ENCODE assay signal across 8 cellular contexts in the genomic region with DNA sequence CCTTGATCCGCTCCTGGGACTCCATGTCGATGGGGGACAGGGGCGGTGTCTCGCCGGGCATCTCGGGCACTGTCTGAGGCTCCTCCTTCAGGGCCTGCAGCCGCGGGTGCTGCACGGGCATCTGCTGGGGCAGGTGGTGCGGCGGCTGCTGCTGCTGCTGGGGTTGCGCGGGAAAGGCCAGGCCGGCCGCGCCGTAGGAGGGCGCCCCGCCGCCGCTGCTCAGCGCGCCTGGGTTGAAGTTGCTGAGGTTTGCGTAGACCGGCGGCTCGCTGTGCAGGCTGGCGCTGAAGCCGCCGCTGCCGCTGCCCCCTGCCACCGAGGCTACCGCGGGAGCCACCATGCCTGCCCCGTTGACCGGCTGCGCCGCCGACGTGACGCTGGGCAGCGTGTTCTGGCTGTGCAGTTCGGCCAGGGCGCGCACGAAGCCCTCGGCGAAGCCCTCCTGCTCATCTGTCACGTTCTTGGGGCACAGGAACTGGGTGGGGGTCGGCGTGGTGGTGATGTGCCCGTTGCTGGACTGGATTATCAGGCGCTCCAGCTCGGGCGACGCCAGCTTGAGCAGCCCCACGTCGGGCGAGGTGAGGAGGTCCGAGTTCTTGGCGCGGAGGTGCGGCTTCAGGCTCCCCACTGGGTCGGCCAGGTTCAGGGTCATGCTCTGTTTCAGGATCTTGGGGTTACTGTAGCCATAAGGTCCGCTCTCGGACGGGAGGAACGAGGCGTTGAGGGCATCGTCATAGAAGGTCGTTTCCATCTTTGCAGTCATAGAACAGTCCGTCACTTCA. TPM values are rescaled to one million over a fixed set of nuclear protein-coding genes. Genes with fewer than 3 reads are reported as not detected.
DNase-seq lines count a peak whose midpoint lies in the region; ATAC-seq and TF ChIP-seq lines count a peak whose summit lies in the region.

No MANE protein-coding gene starts in this region.

- intact Hi-C loops in heart left ventricle (cut with DNase I) (loop anchor here (1.0 to 10.0 kb wide), 21 partner anchors 120 to 972 kb away; partner anchors contain the start of gene FGGY (in 3 of the 10)), posterior cingulate gyrus (cut with DNase I) (loop anchor here (2.0 to 10.0 kb wide), 3 partner anchors 34 to 975 kb away; no protein-coding TSS in a partner anchor)

- H3K4me3 ChIP-seq in SJCRH30 (peak overlapping the region; percentile 85), heart left ventricle (peak overlapping the region; percentile 59 to 99 (median 90)), upper lobe of left lung (peak overlapping the region; percentile 73 to 87 (median 84))

- peak overlapping the region; percentile 99 for H3K27ac Mint-ChIP-seq in activated naive CD8-positive, alpha-beta T cell treated with anti-CD3 and anti-CD28 coated beads, Interleukin-2, amount 10 ng/mL, durations not matched to agents 7 days and 5 days

- no peaks in the 10 kb centered on the region for H3K27me3 Mint-ChIP-seq in activated naive CD8-positive, alpha-beta T cell treated with anti-CD3 and anti-CD28 coated beads, Interleukin-2, amount 10 ng/mL, durations not matched to agents 7 days and 5 days

- peak overlapping the region; percentile 80 for H3K9ac ChIP-seq in ES-I3 (ENCODE audit: low read depth, low read length)

- H3K4me1 Mint-ChIP-seq in activated naive CD8-positive, alpha-beta T cell treated with anti-CD3 and anti-CD28 coated beads, Interleukin-2, amount 10 ng/mL, durations not matched to agents 7 days and 5 days = peaks cover 18% of the 10 kb centered on the region

- DNase-seq in SJCRH30 (peak; percentile 62 to 71), heart left ventricle (peak; percentile 51 to 84 (median 56)), posterior cingulate gyrus (peak; percentile 45 to 95 (median 59)), upper lobe of left lung (peak; percentile 48 to 94)
- peak; percentile 79 for DNase-seq in activated naive CD8-positive, alpha-beta T cell treated with anti-CD3 and anti-CD28 coated beads, Interleukin-2, amount 10 ng/mL, durations not matched to agents 7 days and 5 days

- WGBS in heart left ventricle, 4 donors = 0 to 4% (median 1%) methylated on average over 19 to 72 of the region's 72 CpGs
- 0% methylated on average over 36 of the region's 72 CpGs; no CpG with 5 or more reads in 1 of the 2 donors for WGBS in upper lobe of left lung, 2 donors

- H3K36me3 ChIP-seq in ES-I3 (ENCODE audit: insufficient read depth, low read length) = no peaks in the 10 kb centered on the region
- H3K36me3 ChIP-seq in SJCRH30 = peaks cover 37% of the 10 kb centered on the region
- peaks cover 0 to 15% (median 7%) of the 10 kb centered on the region in 9 donors for H3K36me3 ChIP-seq in heart left ventricle
- peaks cover 0 to 19% (median 3%) of the 10 kb centered on the region in 4 donors for H3K36me3 ChIP-seq in upper lobe of left lung

- POLR2A ChIA-PET in activated naive CD8-positive, alpha-beta T cell treated with anti-CD3 and anti-CD28 coated beads, Interleukin-2, amount 10 ng/mL, durations not matched to agents 7 days and 5 days (lab: Charles Lee) = interaction anchor here (0.6 to 3.8 kb wide), 28 partner anchors 10 to 916 kb away, joined by 3 to 45 read pairs (median 6); partner anchors contain the start of gene FGGY

- H3K27ac ChIP-seq in SJCRH30 (peak overlapping the region; percentile 98), heart left ventricle (peak overlapping the region; percentile 94 to 100 (median 99)), upper lobe of left lung (peak overlapping the region; percentile 97 to 99 (median 99))

- peaks cover 21% of the 10 kb centered on the region for H3K36me3 Mint-ChIP-seq in activated naive CD8-positive, alpha-beta T cell treated with anti-CD3 and anti-CD28 coated beads, Interleukin-2, amount 10 ng/mL, durations not matched to agents 7 days and 5 days

- no peak for TF ChIP-seq EP300 in upper lobe of left lung (IDR thresholded peaks at IDR 0.05)

- ATAC-seq in HG03460 (IDR thresholded peaks at IDR 0.05; ENCODE audit: unreplicated experiment) (peak; percentile 14), heart left ventricle (peak in 1 of 4 donors; percentile 0), upper lobe of left lung (ENCODE audit: low FRiP score in 2 of 2) (peak in 1 of 2 donors; percentile 0), HG02981 (IDR thresholded peaks at IDR 0.05; ENCODE audit: unreplicated experiment) (no peak)
- ATAC-seq in activated naive CD8-positive, alpha-beta T cell treated with anti-CD3 and anti-CD28 coated beads, Interleukin-2, amount 10 ng/mL, durations not matched to agents 7 days and 5 days (ENCODE audit: low read depth) = peak; percentile 7

- no peaks in the 10 kb centered on the region for H3K9me3 ChIP-seq in ES-I3 (ENCODE audit: control insufficient read depth, insufficient read depth, low read length)
- no peaks in the 10 kb centered on the region for H3K9me3 ChIP-seq in SJCRH30 (replicated peaks)
- H3K9me3 ChIP-seq in heart left ventricle = no peaks in the 10 kb centered on the region
- no peaks in the 10 kb centered on the region for H3K9me3 ChIP-seq in upper lobe of left lung

- H3K9me3 Mint-ChIP-seq in activated naive CD8-positive, alpha-beta T cell treated with anti-CD3 and anti-CD28 coated beads, Interleukin-2, amount 10 ng/mL, durations not matched to agents 7 days and 5 days = no peaks in the 10 kb centered on the region

- peaks cover 9% of the 10 kb centered on the region; the same call in 1 of the 2 replicates for H3K4me1 ChIP-seq in ES-I3 (ENCODE audit: insufficient read depth, low read length)
- peaks cover 12% of the 10 kb centered on the region for H3K4me1 ChIP-seq in SJCRH30
- peaks cover 0 to 34% (median 19%) of the 10 kb centered on the region in 12 donors for H3K4me1 ChIP-seq in heart left ventricle
- peaks cover 10 to 23% (median 15%) of the 10 kb centered on the region in 4 donors for H3K4me1 ChIP-seq in upper lobe of left lung

- TF ChIP-seq POLR2A in heart left ventricle (IDR thresholded peaks at IDR 0.05) = no peak
- TF ChIP-seq POLR2A in upper lobe of left lung (IDR thresholded peaks at IDR 0.05) = peak in 2 of 4 donors; percentile 17 to 58

- TF ChIP-seq CTCF in heart left ventricle (IDR thresholded peaks at IDR 0.05) (peak in 3 of 12 donors; percentile 17 to 36 (median 22)), upper lobe of left lung (IDR thresholded peaks at IDR 0.05) (no peak)

- peak overlapping the region; percentile 93 for H3K4me3 Mint-ChIP-seq in activated naive CD8-positive, alpha-beta T cell treated with anti-CD3 and anti-CD28 coated beads, Interleukin-2, amount 10 ng/mL, durations not matched to agents 7 days and 5 days

- H3K27me3 ChIP-seq in SJCRH30 = no peaks in the 10 kb centered on the region
- no peaks in the 10 kb centered on the region for H3K27me3 ChIP-seq in heart left ventricle
- H3K27me3 ChIP-seq in upper lobe of left lung = no peaks in the 10 kb centered on the region

RNA-seq across cellular contexts. Expression of gene JUN, which starts 1.3 kb away (rescaled TPM):
- 92.2 and 96.2 TPM in 2 replicates for total RNA-seq in SJCRH30 (2014; rRNA removed; shearing (Covaris generic))
- 10 to 100 TPM; 73.4 to 75.7 TPM for total RNA-seq in activated naive CD8-positive, alpha-beta T cell treated with anti-CD3 and anti-CD28 coated beads, Interleukin-2, amount 10 ng/mL, durations not matched to agents 7 days and 5 days
- total RNA-seq in heart left ventricle = 100 to 1,000 TPM in 1 of 9 donors, 10 to 100 TPM in 8; 57.1 to 128 (median 82.8) TPM
- polyA plus RNA-seq in heart left ventricle = 100 to 1,000 TPM in 1 of 2 donors, 10 to 100 TPM in 1; 71.6 to 133 TPM
- total RNA-seq in upper lobe of left lung = 100 to 1,000 TPM; 142 to 400 (median 236) TPM
